Comparison of ENCODE assay signal across 8 cellular contexts in genomic region chr1:171313835-171314320, GRCh38. TPM values are rescaled to one million over a fixed set of nuclear protein-coding genes. Genes with fewer than 3 reads are reported as not detected.
DNase-seq lines count a peak whose midpoint lies in the region; ATAC-seq and TF ChIP-seq lines count a peak whose summit lies in the region.

A gene with protein sequence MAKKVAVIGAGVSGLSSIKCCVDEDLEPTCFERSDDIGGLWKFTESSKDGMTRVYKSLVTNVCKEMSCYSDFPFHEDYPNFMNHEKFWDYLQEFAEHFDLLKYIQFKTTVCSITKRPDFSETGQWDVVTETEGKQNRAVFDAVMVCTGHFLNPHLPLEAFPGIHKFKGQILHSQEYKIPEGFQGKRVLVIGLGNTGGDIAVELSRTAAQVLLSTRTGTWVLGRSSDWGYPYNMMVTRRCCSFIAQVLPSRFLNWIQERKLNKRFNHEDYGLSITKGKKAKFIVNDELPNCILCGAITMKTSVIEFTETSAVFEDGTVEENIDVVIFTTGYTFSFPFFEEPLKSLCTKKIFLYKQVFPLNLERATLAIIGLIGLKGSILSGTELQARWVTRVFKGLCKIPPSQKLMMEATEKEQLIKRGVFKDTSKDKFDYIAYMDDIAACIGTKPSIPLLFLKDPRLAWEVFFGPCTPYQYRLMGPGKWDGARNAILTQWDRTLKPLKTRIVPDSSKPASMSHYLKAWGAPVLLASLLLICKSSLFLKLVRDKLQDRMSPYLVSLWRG (plus strand): TSS chr1:171314183. CDS start chr1:171319826, 5,643 bp downstream.

- peak within 1 kb of the TSS; percentile 66 to 80 (median 78) for H3K27ac ChIP-seq in esophagus squamous epithelium
- H3K27ac ChIP-seq in naive thymus-derived CD4-positive, alpha-beta T cell (ENCODE audit: low read depth, low read length), result peak within 1 kb of the TSS; percentile 56

- intact Hi-C loops in esophagus squamous epithelium (cut with DNase I), result loop anchor here (10.0 kb wide), 2 partner anchors 69 to 229 kb away; partner anchors contain the start of gene FMO1
- intact Hi-C loops in naive thymus-derived CD4-positive, alpha-beta T cell (cut with micrococcal nuclease), result loop anchor here (1.0 to 10.0 kb wide), 20 partner anchors 69 to 1949 kb away; partner anchors contain the start of genes GORAB (in 2 of the 2), KIFAP3 (in 2 of the 2), PRRC2C (in 2 of the 2) and BLZF1 (in 1 of the 2)

- H3K4me3 Mint-ChIP-seq in naive thymus-derived CD4-positive, alpha-beta T cell, result peak within 1 kb of the TSS; percentile 35 to 86 (median 81)
- peak within 1 kb of the TSS; percentile 79 for H3K4me3 Mint-ChIP-seq in stimulated activated memory B cell treated with anti-CD40 and anti-IgM and Interleukin-4, amounts not matched to agents 10 μg/mL and 1 μg/mL and 100 μg/mL, for 72 hours

- H3K36me3 Mint-ChIP-seq in naive thymus-derived CD4-positive, alpha-beta T cell, result peaks cover 0 to 15% (median 9%) of the 10 kb centered on the region in 5 donors
- H3K36me3 Mint-ChIP-seq in stimulated activated memory B cell treated with anti-CD40 and anti-IgM and Interleukin-4, amounts not matched to agents 10 μg/mL and 1 μg/mL and 100 μg/mL, for 72 hours, result peaks cover 14% of the 10 kb centered on the region

- CTCF ChIA-PET in naive thymus-derived CD4-positive, alpha-beta T cell (lab: Charles Lee), result interaction anchor here (0.6 to 2.8 kb wide), 18 partner anchors 9 to 1166 kb away, joined by 3 to 37 read pairs (median 4); partner anchors contain the start of gene FMO1

- TF ChIP-seq CTCF in esophagus squamous epithelium (IDR thresholded peaks at IDR 0.05), result peak; percentile 66 to 95 (median 88)

- TF ChIP-seq RAD21 in Ishikawa (IDR thresholded peaks at IDR 0.05; ENCODE audit: low read depth), result peak; percentile 73

- H3K27me3 Mint-ChIP-seq in naive thymus-derived CD4-positive, alpha-beta T cell, result no peaks in the 10 kb centered on the region
- no peaks in the 10 kb centered on the region for H3K27me3 Mint-ChIP-seq in stimulated activated memory B cell treated with anti-CD40 and anti-IgM and Interleukin-4, amounts not matched to agents 10 μg/mL and 1 μg/mL and 100 μg/mL, for 72 hours

- DNase-seq in DMS53 (lab: John Stamatoyannopoulos, UW), result peak; percentile 98
- DNase-seq in OCI-M1 (lab: John Stamatoyannopoulos, UW), result peak; percentile 99
- peak; percentile 60 for DNase-seq in activated T-cell treated with anti-CD3 and anti-CD28 coated beads for 48 hours (ENCODE audit: low read depth)
- DNase-seq in esophagus squamous epithelium (lab: John Stamatoyannopoulos, UW), result peak; percentile 72
- peak; percentile 35 to 94 (median 90) for DNase-seq in naive thymus-derived CD4-positive, alpha-beta T cell

- H3K27ac Mint-ChIP-seq in naive thymus-derived CD4-positive, alpha-beta T cell, result peak within 1 kb of the TSS; percentile 73 to 96 (median 90)
- H3K27ac Mint-ChIP-seq in stimulated activated memory B cell treated with anti-CD40 and anti-IgM and Interleukin-4, amounts not matched to agents 10 μg/mL and 1 μg/mL and 100 μg/mL, for 72 hours, result peak within 1 kb of the TSS; percentile 84

- peaks cover 0 to 20% (median 9%) of the 10 kb centered on the region in 3 donors for H3K4me1 ChIP-seq in esophagus squamous epithelium
- peaks cover 5 to 7% of the 10 kb centered on the region in 2 donors for H3K4me1 ChIP-seq in naive thymus-derived CD4-positive, alpha-beta T cell (ENCODE audit: control insufficient read depth in 2 of 2, insufficient read depth in 2 of 2, low read length in 2 of 2)

- H3K9me3 Mint-ChIP-seq in naive thymus-derived CD4-positive, alpha-beta T cell, result no peaks in the 10 kb centered on the region
- H3K9me3 Mint-ChIP-seq in stimulated activated memory B cell treated with anti-CD40 and anti-IgM and Interleukin-4, amounts not matched to agents 10 μg/mL and 1 μg/mL and 100 μg/mL, for 72 hours, result peaks cover under 1% of the 10 kb centered on the region

- TF ChIP-seq POLR2A in esophagus squamous epithelium (IDR thresholded peaks at IDR 0.05), result peak in 1 of 4 donors; percentile 29

- peak within 1 kb of the TSS in 3 of 4 donors; percentile 25 to 54 (median 30) for H3K4me3 ChIP-seq in esophagus squamous epithelium
- peak within 1 kb of the TSS; percentile 26 for H3K4me3 ChIP-seq in naive thymus-derived CD4-positive, alpha-beta T cell (ENCODE audit: low read length)

- H3K27me3 ChIP-seq in esophagus squamous epithelium, result no peaks in the 10 kb centered on the region
- H3K27me3 ChIP-seq in naive thymus-derived CD4-positive, alpha-beta T cell (ENCODE audit: control insufficient read depth in 2 of 2, insufficient read depth in 2 of 2, low read length in 2 of 2), result no peaks in the 10 kb centered on the region

- 0 to 1% methylated on average over 10 of the region's 10 CpGs for whole genome bisulfite sequencing in esophagus squamous epithelium, 2 donors

- peak; percentile 100 for ATAC-seq in GM21619 (IDR thresholded peaks at IDR 0.05; ENCODE audit: unreplicated experiment)
- peak; percentile 100 for ATAC-seq in naive thymus-derived CD4-positive, alpha-beta T cell
- peak; percentile 100 for ATAC-seq in stimulated activated memory B cell treated with anti-CD40 and anti-IgM and Interleukin-4, amounts not matched to agents 10 μg/mL and 1 μg/mL and 100 μg/mL, for 72 hours

- no peaks in the 10 kb centered on the region for H3K9me3 ChIP-seq in esophagus squamous epithelium
- H3K9me3 ChIP-seq in naive thymus-derived CD4-positive, alpha-beta T cell (ENCODE audit: control insufficient read depth in 2 of 3, low read length in 3 of 3), result no peaks in the 10 kb centered on the region

- POLR2A ChIA-PET in naive thymus-derived CD4-positive, alpha-beta T cell (lab: Charles Lee), result interaction anchor here (0.6 to 1.4 kb wide), 7 partner anchors 68 to 1420 kb away, joined by 3 to 7 read pairs (median 3); partner anchors contain the start of genes PRRC2C and SCYL3

- H3K4me1 Mint-ChIP-seq in naive thymus-derived CD4-positive, alpha-beta T cell, result peaks cover 4 to 34% (median 26%) of the 10 kb centered on the region in 7 donors
- H3K4me1 Mint-ChIP-seq in stimulated activated memory B cell treated with anti-CD40 and anti-IgM and Interleukin-4, amounts not matched to agents 10 μg/mL and 1 μg/mL and 100 μg/mL, for 72 hours, result peaks cover 18% of the 10 kb centered on the region

- H3K36me3 ChIP-seq in esophagus squamous epithelium, result peaks cover 0 to 6% (median 0%) of the 10 kb centered on the region in 3 donors
- H3K36me3 ChIP-seq in naive thymus-derived CD4-positive, alpha-beta T cell (ENCODE audit: control insufficient read depth in 2 of 3, insufficient read depth in 3 of 3, low read length in 3 of 3), result peaks cover 0 to 3% (median 0%) of the 10 kb centered on the region in 3 experiments

- no peak for TF ChIP-seq EP300 in Ishikawa (IDR thresholded peaks at IDR 0.05; ENCODE audit: borderline replicate concordance)

TF ChIP-seq in Ishikawa, 13 proteins besides CTCF, POLR2A, EP300 and RAD21:
- TF ChIP-seq CREB1 (IDR thresholded peaks at IDR 0.05; ENCODE audit: low read depth) (peak; percentile 67; the same call in 1 of the 2 replicates), MAX (IDR thresholded peaks at IDR 0.05) (0 out of 2 replicates have a peak, but pooled peaks have one; percentile 33), NFIC (IDR thresholded peaks at IDR 0.05) (peak; percentile 45; the same call in 1 of the 2 replicates), CEBPB (IDR thresholded peaks at IDR 0.05) (peak; percentile 40; the same call in 1 of the 2 replicates), TAF1 (IDR thresholded peaks at IDR 0.05; ENCODE audit: low read depth) (no peak), YY1 (IDR thresholded peaks at IDR 0.05; ENCODE audit: low read depth) (no peak), EGR1 (IDR thresholded peaks at IDR 0.05) (no peak)
- TF ChIP-seq, protein P1, sequence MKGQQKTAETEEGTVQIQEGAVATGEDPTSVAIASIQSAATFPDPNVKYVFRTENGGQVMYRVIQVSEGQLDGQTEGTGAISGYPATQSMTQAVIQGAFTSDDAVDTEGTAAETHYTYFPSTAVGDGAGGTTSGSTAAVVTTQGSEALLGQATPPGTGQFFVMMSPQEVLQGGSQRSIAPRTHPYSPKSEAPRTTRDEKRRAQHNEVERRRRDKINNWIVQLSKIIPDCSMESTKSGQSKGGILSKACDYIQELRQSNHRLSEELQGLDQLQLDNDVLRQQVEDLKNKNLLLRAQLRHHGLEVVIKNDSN (IDR thresholded peaks at IDR 0.05), result peak; percentile 41; the same call in 1 of the 2 replicates
- TF ChIP-seq, protein P2, sequence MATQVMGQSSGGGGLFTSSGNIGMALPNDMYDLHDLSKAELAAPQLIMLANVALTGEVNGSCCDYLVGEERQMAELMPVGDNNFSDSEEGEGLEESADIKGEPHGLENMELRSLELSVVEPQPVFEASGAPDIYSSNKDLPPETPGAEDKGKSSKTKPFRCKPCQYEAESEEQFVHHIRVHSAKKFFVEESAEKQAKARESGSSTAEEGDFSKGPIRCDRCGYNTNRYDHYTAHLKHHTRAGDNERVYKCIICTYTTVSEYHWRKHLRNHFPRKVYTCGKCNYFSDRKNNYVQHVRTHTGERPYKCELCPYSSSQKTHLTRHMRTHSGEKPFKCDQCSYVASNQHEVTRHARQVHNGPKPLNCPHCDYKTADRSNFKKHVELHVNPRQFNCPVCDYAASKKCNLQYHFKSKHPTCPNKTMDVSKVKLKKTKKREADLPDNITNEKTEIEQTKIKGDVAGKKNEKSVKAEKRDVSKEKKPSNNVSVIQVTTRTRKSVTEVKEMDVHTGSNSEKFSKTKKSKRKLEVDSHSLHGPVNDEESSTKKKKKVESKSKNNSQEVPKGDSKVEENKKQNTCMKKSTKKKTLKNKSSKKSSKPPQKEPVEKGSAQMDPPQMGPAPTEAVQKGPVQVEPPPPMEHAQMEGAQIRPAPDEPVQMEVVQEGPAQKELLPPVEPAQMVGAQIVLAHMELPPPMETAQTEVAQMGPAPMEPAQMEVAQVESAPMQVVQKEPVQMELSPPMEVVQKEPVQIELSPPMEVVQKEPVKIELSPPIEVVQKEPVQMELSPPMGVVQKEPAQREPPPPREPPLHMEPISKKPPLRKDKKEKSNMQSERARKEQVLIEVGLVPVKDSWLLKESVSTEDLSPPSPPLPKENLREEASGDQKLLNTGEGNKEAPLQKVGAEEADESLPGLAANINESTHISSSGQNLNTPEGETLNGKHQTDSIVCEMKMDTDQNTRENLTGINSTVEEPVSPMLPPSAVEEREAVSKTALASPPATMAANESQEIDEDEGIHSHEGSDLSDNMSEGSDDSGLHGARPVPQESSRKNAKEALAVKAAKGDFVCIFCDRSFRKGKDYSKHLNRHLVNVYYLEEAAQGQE (IDR thresholded peaks at IDR 0.05; ENCODE audit: low read depth), result peak; percentile 47

RNA-seq across cellular contexts. Expression of the gene that starts here (rescaled TPM):
- total RNA-seq in esophagus squamous epithelium, result 1 to 10 TPM; 1.3 to 9.1 (median 4.6) TPM
- 1 to 10 TPM; 1.2 to 3.7 (median 3.3) TPM for total RNA-seq in naive thymus-derived CD4-positive, alpha-beta T cell
- polyA plus RNA-seq in naive thymus-derived CD4-positive, alpha-beta T cell, result 1 to 10 TPM; 2.0 to 2.8 TPM

Comparison
In these comparisons a context has a peak if more than half of its experiments do, and no peak if none do; other contexts are left out.
1. Peak in every context shown above with its lines: DNase-seq, ATAC-seq, H3K4me3 ChIP-seq and H3K27ac ChIP-seq.